Comparison of ENCODE assay signal across 8 cellular contexts in the genomic region with DNA sequence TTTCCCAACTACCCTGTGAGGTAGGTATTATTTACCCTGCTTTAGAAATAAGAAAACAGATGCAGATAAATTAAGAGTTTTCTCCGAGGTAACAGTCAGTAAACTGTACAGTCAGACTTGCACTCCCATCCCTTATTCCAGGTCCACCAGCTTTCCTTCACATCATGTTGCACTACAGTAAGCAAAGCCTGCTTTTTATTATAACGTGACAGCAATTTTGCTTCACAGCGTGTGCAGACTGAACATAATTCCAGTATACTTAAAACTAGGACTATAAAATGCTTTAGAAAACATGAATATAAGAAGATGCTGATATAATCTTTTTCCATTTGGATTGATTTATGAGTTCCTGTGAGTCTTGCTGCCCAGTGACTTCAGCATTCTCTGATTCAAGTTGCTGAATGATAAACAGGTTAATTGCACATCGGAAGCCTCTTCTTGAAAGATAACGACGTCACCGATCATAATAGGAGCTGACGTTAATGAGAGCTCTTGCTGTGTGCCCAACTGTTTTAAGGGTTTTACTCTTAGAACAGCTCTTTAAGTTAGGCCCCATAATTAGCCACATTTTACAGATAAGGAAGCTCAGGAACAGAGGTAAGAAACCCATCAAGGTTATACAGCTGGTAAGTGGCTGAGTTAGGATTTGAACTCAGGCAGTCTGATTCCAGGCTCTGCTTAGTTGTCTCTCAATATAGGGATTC. TPM values are rescaled to one million over a fixed set of nuclear protein-coding genes. Genes with fewer than 3 reads are reported as not detected.
DNase-seq lines count a peak whose midpoint lies in the region; ATAC-seq, FAIRE-seq and TF ChIP-seq lines count a peak whose summit lies in the region.

No MANE protein-coding gene starts in this region.

- H3K4me3 Mint-ChIP-seq in CD4-positive, CD25-positive, alpha-beta regulatory T cell: peak overlapping the region; percentile 85 to 94 (median 94)
- peak overlapping the region; percentile 94 for H3K4me3 Mint-ChIP-seq in activated T-helper 2 cell treated with anti-CD3 and anti-CD28 coated beads, Interferon-gamma antibody, Interleukin-2, Interleukin-4, amounts not matched to agents 10 μg/mL and 5 μg/mL and 100 μg/mL, durations not matched to agents 14 hours and 24 hours and 36 hours (ENCODE audit: low read depth)

- intact Hi-C loops in activated T-helper 2 cell treated with anti-CD3 and anti-CD28 coated beads, Interferon-gamma antibody, Interleukin-2, Interleukin-4, amounts not matched to agents 10 μg/mL and 5 μg/mL and 100 μg/mL, durations not matched to agents 14 hours and 24 hours and 36 hours (cut with micrococcal nuclease): loop anchor here (1.0 to 5.0 kb wide), 6 partner anchors 20 to 779 kb away; partner anchors contain the start of genes CCT6B, RAD51D, RFFL and ZNF830

- no peak for FAIRE-seq in HTR-8/SVneo (lab: Jason Lieb, UNC)

- TF ChIP-seq POLR2A in suprapubic skin (IDR thresholded peaks at IDR 0.05): no peak

- ATAC-seq in CD4-positive, CD25-positive, alpha-beta regulatory T cell (ENCODE audit: low read depth in 2 of 2): no peak
- ATAC-seq in GM21737 (IDR thresholded peaks at IDR 0.05; ENCODE audit: unreplicated experiment): no peak

- H3K4me1 ChIP-seq in CD4-positive, CD25-positive, alpha-beta regulatory T cell (ENCODE audit: control insufficient read depth, insufficient read depth, low read length, poor library complexity, severe bottlenecking): peaks cover 25% of the 10 kb centered on the region
- peaks cover 31% of the 10 kb centered on the region for H3K4me1 ChIP-seq in suprapubic skin

- peaks cover 35 to 65% (median 50%) of the 10 kb centered on the region in 4 donors for H3K4me1 Mint-ChIP-seq in CD4-positive, CD25-positive, alpha-beta regulatory T cell
- peaks cover 36% of the 10 kb centered on the region for H3K4me1 Mint-ChIP-seq in activated T-helper 2 cell treated with anti-CD3 and anti-CD28 coated beads, Interferon-gamma antibody, Interleukin-2, Interleukin-4, amounts not matched to agents 10 μg/mL and 5 μg/mL and 100 μg/mL, durations not matched to agents 14 hours and 24 hours and 36 hours (ENCODE audit: low read depth)

- peak overlapping the region; percentile 91 to 97 (median 96) for H3K27ac Mint-ChIP-seq in CD4-positive, CD25-positive, alpha-beta regulatory T cell
- H3K27ac Mint-ChIP-seq in activated T-helper 2 cell treated with anti-CD3 and anti-CD28 coated beads, Interferon-gamma antibody, Interleukin-2, Interleukin-4, amounts not matched to agents 10 μg/mL and 5 μg/mL and 100 μg/mL, durations not matched to agents 14 hours and 24 hours and 36 hours: peak overlapping the region; percentile 96

- H3K27ac ChIP-seq in CD4-positive, CD25-positive, alpha-beta regulatory T cell (ENCODE audit: insufficient read depth, low read length, poor library complexity, severe bottlenecking): peak overlapping the region; percentile 94
- H3K27ac ChIP-seq in suprapubic skin: peak overlapping the region; percentile 98

- peaks cover 8% of the 10 kb centered on the region for H3K36me3 ChIP-seq in CD4-positive, CD25-positive, alpha-beta regulatory T cell (ENCODE audit: control insufficient read depth, insufficient read depth, low read length)
- peaks cover 10% of the 10 kb centered on the region for H3K36me3 ChIP-seq in suprapubic skin

- H3K27me3 ChIP-seq in CD4-positive, CD25-positive, alpha-beta regulatory T cell (ENCODE audit: control insufficient read depth, insufficient read depth, low read length): no peaks in the 10 kb centered on the region
- H3K27me3 ChIP-seq in suprapubic skin: no peaks in the 10 kb centered on the region

- peak overlapping the region; percentile 86 for H3K4me3 ChIP-seq in CD4-positive, CD25-positive, alpha-beta regulatory T cell (ENCODE audit: low read depth, low read length)
- H3K4me3 ChIP-seq in suprapubic skin: peak overlapping the region; percentile 86

- no peaks in the 10 kb centered on the region for H3K9me3 Mint-ChIP-seq in CD4-positive, CD25-positive, alpha-beta regulatory T cell
- H3K9me3 Mint-ChIP-seq in activated T-helper 2 cell treated with anti-CD3 and anti-CD28 coated beads, Interferon-gamma antibody, Interleukin-2, Interleukin-4, amounts not matched to agents 10 μg/mL and 5 μg/mL and 100 μg/mL, durations not matched to agents 14 hours and 24 hours and 36 hours: no peaks in the 10 kb centered on the region

- peak in 1 of 3 donors; percentile 16 for DNase-seq in CD4-positive, CD25-positive, alpha-beta regulatory T cell
- peak; percentile 28 for DNase-seq in HTR-8/SVneo (ENCODE audit: insufficient read length, low spot score)
- no peak for DNase-seq in activated T-helper 2 cell treated with anti-CD3 and anti-CD28 coated beads, Interferon-gamma antibody, Interleukin-2, Interleukin-4, amounts not matched to agents 10 μg/mL and 5 μg/mL and 100 μg/mL, durations not matched to agents 14 hours and 24 hours and 36 hours (ENCODE audit: low spot score)
- peak; percentile 18 for DNase-seq in iris pigment epithelial cell (ENCODE audit: low read depth)
- no peak for DNase-seq in suprapubic skin (ENCODE audit: low spot score in 2 of 2)
- no peak for DNase-seq in activated CD4-positive, alpha-beta T cell treated with anti-CD3 and anti-CD28 coated beads, Interleukin-2, amount 50 U/mL, for 4 hours
- no peak for DNase-seq in GM10266 (ENCODE audit: extremely low spot score)

- peaks cover 12% of the 10 kb centered on the region for H3K36me3 Mint-ChIP-seq in CD4-positive, CD25-positive, alpha-beta regulatory T cell
- peaks cover 34% of the 10 kb centered on the region for H3K36me3 Mint-ChIP-seq in activated T-helper 2 cell treated with anti-CD3 and anti-CD28 coated beads, Interferon-gamma antibody, Interleukin-2, Interleukin-4, amounts not matched to agents 10 μg/mL and 5 μg/mL and 100 μg/mL, durations not matched to agents 14 hours and 24 hours and 36 hours (ENCODE audit: low read depth)

- TF ChIP-seq EP300 in suprapubic skin (IDR thresholded peaks at IDR 0.05): no peak

- 7% methylated on average over 8 of the region's 8 CpGs for WGBS in suprapubic skin

- TF ChIP-seq CTCF in suprapubic skin (IDR thresholded peaks at IDR 0.05) (no peak), GM10266 (IDR thresholded peaks at IDR 0.05; ENCODE audit: control insufficient read depth, insufficient read depth, low read depth, missing control alignments) (no peak)

- H3K9me3 ChIP-seq in CD4-positive, CD25-positive, alpha-beta regulatory T cell (ENCODE audit: control insufficient read depth in 2 of 2, low read length in 2 of 2): no peaks in the 10 kb centered on the region
- H3K9me3 ChIP-seq in suprapubic skin: no peaks in the 10 kb centered on the region

- H3K27me3 Mint-ChIP-seq in CD4-positive, CD25-positive, alpha-beta regulatory T cell: no peaks in the 10 kb centered on the region
- no peaks in the 10 kb centered on the region for H3K27me3 Mint-ChIP-seq in activated T-helper 2 cell treated with anti-CD3 and anti-CD28 coated beads, Interferon-gamma antibody, Interleukin-2, Interleukin-4, amounts not matched to agents 10 μg/mL and 5 μg/mL and 100 μg/mL, durations not matched to agents 14 hours and 24 hours and 36 hours (ENCODE audit: low read depth)

RNA-seq across cellular contexts. Expression of gene LIG3, which starts 1.4 kb away (rescaled TPM):
- total RNA-seq in CD4-positive, CD25-positive, alpha-beta regulatory T cell: 39.1 TPM
- polyA plus RNA-seq in CD4-positive, CD25-positive, alpha-beta regulatory T cell: 10 to 100 TPM in 3 of 4 donors, 1 to 10 TPM in 1; 9.5 to 11.4 (median 10.5) TPM
- total RNA-seq in activated T-helper 2 cell treated with anti-CD3 and anti-CD28 coated beads, Interferon-gamma antibody, Interleukin-2, Interleukin-4, amounts not matched to agents 10 μg/mL and 5 μg/mL and 100 μg/mL, durations not matched to agents 14 hours and 24 hours and 36 hours: 56.3 and 65.7 TPM in 2 replicates
- 10 to 100 TPM; 30.7 to 84.3 (median 40.9) TPM for total RNA-seq in suprapubic skin

RNA-seq across cellular contexts. Expression of gene ZNF830, which starts 20.4 kb away (rescaled TPM):
- 36.4 TPM for total RNA-seq in CD4-positive, CD25-positive, alpha-beta regulatory T cell
- 10 to 100 TPM; 15.8 to 28.6 (median 21.0) TPM for polyA plus RNA-seq in CD4-positive, CD25-positive, alpha-beta regulatory T cell
- 23.8 and 24.9 TPM in 2 replicates for total RNA-seq in activated T-helper 2 cell treated with anti-CD3 and anti-CD28 coated beads, Interferon-gamma antibody, Interleukin-2, Interleukin-4, amounts not matched to agents 10 μg/mL and 5 μg/mL and 100 μg/mL, durations not matched to agents 14 hours and 24 hours and 36 hours
- total RNA-seq in suprapubic skin: 10 to 100 TPM; 10.0 to 16.1 (median 11.9) TPM

RNA-seq across cellular contexts. Expression of gene CCT6B, which starts 20.4 kb away (rescaled TPM):
- total RNA-seq in CD4-positive, CD25-positive, alpha-beta regulatory T cell: 2.7 TPM
- 1 to 10 TPM; 1.3 to 4.2 (median 1.7) TPM for polyA plus RNA-seq in CD4-positive, CD25-positive, alpha-beta regulatory T cell
- 1.4 and 1.5 TPM in 2 replicates for total RNA-seq in activated T-helper 2 cell treated with anti-CD3 and anti-CD28 coated beads, Interferon-gamma antibody, Interleukin-2, Interleukin-4, amounts not matched to agents 10 μg/mL and 5 μg/mL and 100 μg/mL, durations not matched to agents 14 hours and 24 hours and 36 hours
- total RNA-seq in suprapubic skin: 1 to 10 TPM in 3 of 4 donors, under 1 TPM in 1; 0.49 to 3.3 (median 1.5) TPM

Comparison
In these comparisons a context has a peak if more than half of its experiments do, and no peak if none do; other contexts are left out.
1. DNase-seq: peak in HTR-8/SVneo (single experiment) and iris pigment epithelial cell (single experiment); none in activated T-helper 2 cell treated with anti-CD3 and anti-CD28 coated beads, Interferon-gamma antibody, Interleukin-2, Interleukin-4, amounts not matched to agents 10 μg/mL and 5 μg/mL and 100 μg/mL, durations not matched to agents 14 hours and 24 hours and 36 hours (single experiment), suprapubic skin (0 of 2), activated CD4-positive, alpha-beta T cell treated with anti-CD3 and anti-CD28 coated beads, Interleukin-2, amount 50 U/mL, for 4 hours (0 of 2) and GM10266 (single experiment).